ENCODE assay signal across 17 cellular contexts in genomic region chr9:112997236-112997941, GRCh38. TPM values are rescaled to one million over a fixed set of nuclear protein-coding genes. Genes with fewer than 3 reads are reported as not detected.
A peak's percentile ranks its signal among the peaks of the same experiment; 100 is the strongest.
DNase-seq lines count a peak whose midpoint lies in the region; ATAC-seq and TF ChIP-seq lines count a peak whose summit lies in the region.
"Had no signal": no experiment of that assay in that cellular context is flagged by ENCODE, and none has a peak within 500 bp of the region (broad histone marks: within the 10 kb centered on the region; RNA-seq: fewer than 3 reads in every experiment).

No MANE protein-coding gene starts in this region.

- RAD21 ChIA-PET in HCT116 (lab: Charles Lee; ENCODE audit: low non-redundant PET in 1 of 2, low total read pairs in 2 of 2, uncharacterized antibody in 2 of 2, unreplicated experiment in 2 of 2), result no interaction called here

- H3K27me3 ChIP-seq in A673 (replicated peaks; ENCODE audit: insufficient read depth, low read depth, low read length, poor library complexity) (no peaks in the 10 kb centered on the region), HCT116 (ENCODE audit: insufficient read depth, low read length) (no peaks in the 10 kb centered on the region), adipocyte (replicated peaks; ENCODE audit: control insufficient read depth, insufficient read depth, low read length) (no peaks in the 10 kb centered on the region), brain microvascular endothelial cell (replicated peaks) (no peaks in the 10 kb centered on the region)
- H3K27me3 ChIP-seq: SJCRH30 had no signal

- H3K27ac ChIP-seq in A673 (ENCODE audit: low read depth, low read length, poor library complexity, severe bottlenecking) (no peak overlapping the region), HCT116 (ENCODE audit: low read depth, low read length) (no peak overlapping the region), brain microvascular endothelial cell (no peak overlapping the region)
- H3K27ac ChIP-seq: A549, C4-2B, PC-9, SJCRH30 had no signal

- TF ChIP-seq CTCF in A673 (conservative IDR thresholded peaks at IDR 0.05; ENCODE audit: low read depth, low read length), result no peak
- no peak for TF ChIP-seq CTCF in HCT116 (IDR thresholded peaks at IDR 0.05 in 2 of 3, conservative IDR thresholded peaks at IDR 0.05 in 1 of 3; ENCODE audit: borderline replicate concordance in 1 of 3, insufficient read depth in 1 of 3, low read depth in 2 of 3, low read length in 2 of 3)
- no peak for TF ChIP-seq CTCF in epithelial cell of proximal tubule (conservative IDR thresholded peaks at IDR 0.05; ENCODE audit: low read depth, low read length)
- no peak for TF ChIP-seq CTCF in brain microvascular endothelial cell (IDR thresholded peaks at IDR 0.05; ENCODE audit: low read depth, low read length, missing control alignments)

- TSS peak; percentile 19 for BruUV-seq in A673 (replicated peaks; lab: Mats Ljungman, UMichigan)
- no TSS peak for BruUV-seq in HCT116 (replicated peaks; lab: Mats Ljungman, UMichigan)

- H3K4me3 ChIP-seq in A673 (ENCODE audit: low read depth, low read length, poor library complexity, severe bottlenecking), result no peak overlapping the region
- no peak overlapping the region for H3K4me3 ChIP-seq in HCT116 (replicated peaks in 1 of 2; ENCODE audit: low read depth in 1 of 2, low read length in 2 of 2)
- peak overlapping the region; percentile 56 for H3K4me3 ChIP-seq in adipocyte (ENCODE audit: low read length)
- H3K4me3 ChIP-seq in epithelial cell of proximal tubule (ENCODE audit: low read depth, low read length), result no peak overlapping the region
- H3K4me3 ChIP-seq in brain microvascular endothelial cell (ENCODE audit: low read depth, low read length), result no peak overlapping the region
- H3K4me3 ChIP-seq: A549, PC-9, SJCRH30 had no signal

- in situ Hi-C loops in brain microvascular endothelial cell (cut with HindIII; ENCODE audit: low pct_ligation_motif_present, low sequenced_read_pairs), result no loop called here

- intact Hi-C loops in A673 (cut with micrococcal nuclease; ENCODE audit: unreplicated experiment) (no loop called here), HCT116 (cut with micrococcal nuclease) (loop anchor here (10.0 kb wide), 1 partner anchor 47 kb away; no protein-coding TSS in a partner anchor)

- TF ChIP-seq POLR2A in HCT116 (IDR thresholded peaks at IDR 0.05; ENCODE audit: borderline replicate concordance, extremely low read depth, insufficient read depth, insufficient read length), result no peak

- no peak for TF ChIP-seq RAD21 in HCT116 (IDR thresholded peaks at IDR 0.05; ENCODE audit: low read depth)

- H3K79me2 ChIP-seq in HCT116 (ENCODE audit: insufficient read depth, low read length), result no peaks in the 10 kb centered on the region

- DNase-seq in A673 (ENCODE audit: low spot score), result peak; percentile 2
- no peak for DNase-seq in HCT116 (ENCODE audit: low read depth, low spot score)
- no peak for DNase-seq in adipocyte (ENCODE audit: low read depth)
- peak; percentile 1 for DNase-seq in epithelial cell of proximal tubule (ENCODE audit: low read depth)
- DNase-seq in brain microvascular endothelial cell, result no peak
- DNase-seq in T1000 (lab: John Stamatoyannopoulos, UW), result no peak
- DNase-seq in medulla oblongata (ENCODE audit: extremely low spot score), result no peak
- DNase-seq: DMS153, NCI-H1436 treated with DMSO at 0.1 percent for 48 hours, NCI-H2081, NCI-H510A, NCI-H82, PC-9 had no signal

- no peaks in the 10 kb centered on the region for H4K20me1 ChIP-seq in HCT116 (ENCODE audit: insufficient read depth)

- no peak overlapping the region for H3K4me2 ChIP-seq in HCT116 (ENCODE audit: low read length)
- H3K4me2 ChIP-seq: A549, PC-9 had no signal

- POLR2A ChIA-PET in A673 (lab: Charles Lee; ENCODE audit: low non-redundant PET), result no interaction called here
- POLR2A ChIA-PET in HCT116 (lab: Charles Lee), result no interaction called here

- H3K4me1 ChIP-seq in A673 (ENCODE audit: insufficient read depth, low read length, poor library complexity, severe bottlenecking) (no peaks in the 10 kb centered on the region), HCT116 (ENCODE audit: control insufficient read depth in 1 of 2, insufficient read depth in 2 of 2, low read length in 2 of 2) (no peaks in the 10 kb centered on the region), adipocyte (ENCODE audit: control insufficient read depth, insufficient read depth, low read length) (no peaks in the 10 kb centered on the region)
- H3K4me1 ChIP-seq: A549, SJCRH30 had no signal

- no peak overlapping the region for H3K9ac ChIP-seq in HCT116 (ENCODE audit: low read length)
- H3K9ac ChIP-seq in adipocyte (ENCODE audit: low read length), result no peak overlapping the region

- no peaks in the 10 kb centered on the region for H3K9me2 ChIP-seq in HCT116 (ENCODE audit: insufficient read depth)

- CTCF ChIA-PET in A673 (lab: Charles Lee), result no interaction called here
- CTCF ChIA-PET in HCT116 (lab: Charles Lee), result no interaction called here

- H3K36me3 ChIP-seq in A673 (ENCODE audit: insufficient read depth, low read length, poor library complexity, severe bottlenecking) (peaks cover 6% of the 10 kb centered on the region), HCT116 (ENCODE audit: control insufficient read depth in 1 of 2, insufficient read depth in 2 of 2, low read length in 2 of 2) (no peaks in the 10 kb centered on the region), adipocyte (ENCODE audit: control insufficient read depth, insufficient read depth, low read length, severe bottlenecking) (no peaks in the 10 kb centered on the region), brain microvascular endothelial cell (replicated peaks) (no peaks in the 10 kb centered on the region)
- H3K36me3 ChIP-seq: SJCRH30 had no signal

- no peak overlapping the region for H2AFZ ChIP-seq in HCT116 (ENCODE audit: low read depth, low read length, poor library complexity, severe bottlenecking)
- H2AFZ ChIP-seq: PC-9 had no signal

- H3K9me3 ChIP-seq in A673 (ENCODE audit: low read depth, low read length, poor library complexity, severe bottlenecking) (peaks cover 73% of the 10 kb centered on the region), HCT116 (ENCODE audit: control insufficient read depth in 1 of 2, insufficient read depth in 1 of 2, low read depth in 1 of 2, low read length in 2 of 2) (peaks cover 24 to 41% of the 10 kb centered on the region in 2 experiments; a peak in 3 of 4 replicates), adipocyte (ENCODE audit: control insufficient read depth, low read length) (peaks cover 95% of the 10 kb centered on the region)

- ATAC-seq in HCT116 (no peak), GM18873 (IDR thresholded peaks at IDR 0.05; ENCODE audit: low FRiP score, unreplicated experiment) (no peak)
- ATAC-seq: A549 had no signal

TF ChIP-seq in HCT116, 20 proteins besides CTCF, POLR2A, EP300 and RAD21:
- TF ChIP-seq SIN3A (IDR thresholded peaks at IDR 0.05; ENCODE audit: low read depth) (no peak), EZH2 (IDR thresholded peaks at IDR 0.05) (no peak), CBX3 (IDR thresholded peaks at IDR 0.05; ENCODE audit: low read depth) (no peak), ELF1 (IDR thresholded peaks at IDR 0.05; ENCODE audit: borderline replicate concordance, low read depth) (no peak), ATF3 (IDR thresholded peaks at IDR 0.05) (no peak), ZNF274 (IDR thresholded peaks at IDR 0.05; ENCODE audit: low read depth, low read length) (peak; percentile 92)

RNA-seq across cellular contexts. Expression of gene ZNF883, which starts 14.6 kb away (rescaled TPM):
- total RNA-seq in A673 (2021) (3.9 and 4.0 TPM in 2 replicates), HCT116 (2021; ENCODE audit: unreplicated experiment) (not detected), epithelial cell of proximal tubule (3.4 and 5.3 TPM in 2 replicates)
- not detected in 2 replicates for polyA plus RNA-seq in HCT116 (2012)
- total RNA-seq: SJCRH30 had no signal

RNA-seq across cellular contexts. Expression of gene ZFP37, which starts 59.1 kb away (rescaled TPM):
- 5.4 TPM in 2 replicates for total RNA-seq in A673 (2021)
- total RNA-seq in HCT116 (2021; ENCODE audit: unreplicated experiment), result 1.8 TPM
- 0.37 and 0.96 TPM in 2 replicates for polyA plus RNA-seq in HCT116 (2012)
- total RNA-seq in epithelial cell of proximal tubule, result 0.58 and 0.94 TPM in 2 replicates

Comparison
In these comparisons a context has a peak if more than half of its experiments do, and no peak if none do; other contexts are left out.
1. DNase-seq: peak in A673 (single experiment) and epithelial cell of proximal tubule (single experiment); none in HCT116 (single experiment), adipocyte (single experiment), brain microvascular endothelial cell (single experiment), T1000 (single experiment) and medulla oblongata (single experiment).